Comparison of ENCODE assay signal across 20 cellular contexts in genomic region chr5:115686692-115687054, GRCh38.
A peak's percentile ranks its signal among the peaks of the same experiment; 100 is the strongest.
DNase-seq lines count a peak whose midpoint lies in the region; ATAC-seq, FAIRE-seq and TF ChIP-seq lines count a peak whose summit lies in the region.
"Had no signal": no experiment of that assay in that cellular context is flagged by ENCODE, and none has a peak within 500 bp of the region (broad histone marks: within the 10 kb centered on the region; RNA-seq: fewer than 3 reads in every experiment).

No MANE protein-coding gene starts in this region.

- no peak for ATAC-seq in activated T-cell treated with anti-CD3 and anti-CD28 coated beads, Interleukin-2, amount 50 U/mL, for 72 hours (replicated peaks in 1 of 2)
- ATAC-seq: activated CD8-positive, alpha-beta T cell treated with anti-CD3 and anti-CD28 coated beads for 36 hours; activated naive CD8-positive, alpha-beta T cell treated with anti-CD3 and anti-CD28 coated beads, Interleukin-2, amount 50 U/mL, for 24 hours; left lobe of liver; stimulated activated memory B cell treated with anti-CD40 and anti-IgM and Interleukin-4, amounts not matched to agents 10 μg/mL and 1 μg/mL and 100 μg/mL, for 72 hours had no signal

- no peak overlapping the region for H3K27ac Mint-ChIP-seq in astrocyte (ENCODE audit: unreplicated experiment)
- H3K27ac Mint-ChIP-seq in activated T-cell treated with anti-CD3 and anti-CD28 coated beads, Interleukin-2, amount 50 U/mL, for 72 hours, result no peak overlapping the region
- H3K27ac Mint-ChIP-seq: activated CD8-positive, alpha-beta T cell treated with anti-CD3 and anti-CD28 coated beads for 36 hours; activated naive CD8-positive, alpha-beta T cell treated with anti-CD3 and anti-CD28 coated beads, Interleukin-2, amount 50 U/mL, for 24 hours; stimulated activated memory B cell treated with anti-CD40 and anti-IgM and Interleukin-4, amounts not matched to agents 10 μg/mL and 1 μg/mL and 100 μg/mL, for 72 hours had no signal

- H4K20me1 ChIP-seq in GM23248 (ENCODE audit: insufficient read depth), result no peaks in the 10 kb centered on the region
- H4K20me1 ChIP-seq in astrocyte (ENCODE audit: insufficient read depth, low read length), result no peaks in the 10 kb centered on the region

- peak; percentile 64 for FAIRE-seq in astrocyte (lab: Jason Lieb, UNC)
- FAIRE-seq in small intestine (lab: Jason Lieb, UNC), result no peak

- H3K9me3 ChIP-seq in GM23248 (ENCODE audit: low read depth) (no peaks in the 10 kb centered on the region), astrocyte (ENCODE audit: insufficient read depth, low read depth, low read length) (no peaks in the 10 kb centered on the region), small intestine (ENCODE audit: control insufficient read depth, low read depth) (no peaks in the 10 kb centered on the region)
- H3K9me3 ChIP-seq: Peyer's patch, upper lobe of left lung had no signal

- H3K4me2 ChIP-seq in GM23248 (ENCODE audit: unreplicated experiment) (no peak overlapping the region), astrocyte (ENCODE audit: low read length) (peak overlapping the region; percentile 19)
- H3K4me2 ChIP-seq: smooth muscle cell had no signal

- CTCF ChIA-PET in AG04449 (lab: Yijun Ruan, JAX), result no interaction called here

- H3K27me3 Mint-ChIP-seq in astrocyte (ENCODE audit: low read depth, unreplicated experiment), result no peaks in the 10 kb centered on the region
- H3K27me3 Mint-ChIP-seq in activated T-cell treated with anti-CD3 and anti-CD28 coated beads, Interleukin-2, amount 50 U/mL, for 72 hours (ENCODE audit: low read depth), result peaks cover 74% of the 10 kb centered on the region

- H3K27me3 ChIP-seq in GM23248 (replicated peaks; ENCODE audit: insufficient read depth) (no peaks in the 10 kb centered on the region), astrocyte (ENCODE audit: insufficient read depth, low read length) (no peaks in the 10 kb centered on the region), small intestine (ENCODE audit: control insufficient read depth in 2 of 2, insufficient read depth in 2 of 2, low read length in 2 of 2) (no peaks in the 10 kb centered on the region)
- H3K27me3 ChIP-seq: Peyer's patch, upper lobe of left lung had no signal

- H3K36me3 ChIP-seq in GM23248 (ENCODE audit: low read depth) (no peaks in the 10 kb centered on the region), astrocyte (ENCODE audit: insufficient read depth, low read length) (no peaks in the 10 kb centered on the region), small intestine (ENCODE audit: control insufficient read depth in 2 of 2, insufficient read depth in 2 of 2, low read length in 2 of 2) (no peaks in the 10 kb centered on the region)
- H3K36me3 ChIP-seq: Peyer's patch, upper lobe of left lung had no signal

- H3K4me1 Mint-ChIP-seq in astrocyte (ENCODE audit: low read depth, unreplicated experiment), result peaks cover 12% of the 10 kb centered on the region
- no peaks in the 10 kb centered on the region for H3K4me1 Mint-ChIP-seq in activated T-cell treated with anti-CD3 and anti-CD28 coated beads, Interleukin-2, amount 50 U/mL, for 72 hours (ENCODE audit: low read depth)
- H3K4me1 Mint-ChIP-seq: activated naive CD8-positive, alpha-beta T cell treated with anti-CD3 and anti-CD28 coated beads, Interleukin-2, amount 50 U/mL, for 24 hours; stimulated activated memory B cell treated with anti-CD40 and anti-IgM and Interleukin-4, amounts not matched to agents 10 μg/mL and 1 μg/mL and 100 μg/mL, for 72 hours had no signal

- POLR2A ChIA-PET in AG04449 (lab: Yijun Ruan, JAX), result no interaction called here

- H3K79me2 ChIP-seq in GM23248 (ENCODE audit: insufficient read depth) (no peaks in the 10 kb centered on the region), astrocyte (ENCODE audit: insufficient read depth, low read length) (no peaks in the 10 kb centered on the region)

- H3K4me1 ChIP-seq in GM23248 (ENCODE audit: insufficient read depth), result 0 out of 2 replicates have a peak, but pooled peaks cover 9% of the 10 kb centered on the region
- peaks cover 8% of the 10 kb centered on the region for H3K4me1 ChIP-seq in astrocyte (ENCODE audit: insufficient read depth, low read length)
- H3K4me1 ChIP-seq in small intestine (ENCODE audit: control insufficient read depth in 2 of 2, insufficient read depth in 1 of 2, low read depth in 1 of 2, low read length in 1 of 2), result no peaks in the 10 kb centered on the region
- H3K4me1 ChIP-seq: Peyer's patch, upper lobe of left lung had no signal

- no peak overlapping the region for H2AFZ ChIP-seq in GM23248
- H2AFZ ChIP-seq in astrocyte (ENCODE audit: low read depth, low read length), result no peak overlapping the region

- no peak overlapping the region for H3K4me3 Mint-ChIP-seq in astrocyte (ENCODE audit: unreplicated experiment)
- no peak overlapping the region for H3K4me3 Mint-ChIP-seq in activated T-cell treated with anti-CD3 and anti-CD28 coated beads, Interleukin-2, amount 50 U/mL, for 72 hours
- H3K4me3 Mint-ChIP-seq: activated CD8-positive, alpha-beta T cell treated with anti-CD3 and anti-CD28 coated beads for 36 hours; activated naive CD8-positive, alpha-beta T cell treated with anti-CD3 and anti-CD28 coated beads, Interleukin-2, amount 50 U/mL, for 24 hours; stimulated activated memory B cell treated with anti-CD40 and anti-IgM and Interleukin-4, amounts not matched to agents 10 μg/mL and 1 μg/mL and 100 μg/mL, for 72 hours had no signal

- DNase-seq in AG04449 (ENCODE audit: low read depth, low spot score) (peak; percentile 14), GM23248 (peak; percentile 59), astrocyte (ENCODE audit: low read depth) (peak; percentile 73), kidney tubule cell (ENCODE audit: low spot score) (peak; percentile 47), small intestine (no peak), inferior parietal cortex (ENCODE audit: extremely low spot score) (no peak)
- no peak for DNase-seq in stimulated activated CD4-positive, alpha-beta T cell treated with anti-CD3 and anti-CD28 coated beads, Interleukin-15, amount 100 ng/mL, for 24 hours
- DNase-seq in activated T-cell treated with anti-CD3 and anti-CD28 coated beads, Interleukin-2, amount 50 U/mL, for 72 hours, result no peak
- DNase-seq: activated CD8-positive, alpha-beta T cell treated with anti-CD3 and anti-CD28 coated beads for 36 hours; activated naive CD8-positive, alpha-beta T cell treated with anti-CD3 and anti-CD28 coated beads, Interleukin-2, amount 50 U/mL, for 24 hours; Calu3; erythroblast; NCI-H774; occipital lobe; Peyer's patch; upper lobe of left lung had no signal

- WGBS in GM23248 (ENCODE audit: low coverage in 1 of 2, low lambda C conversion rate in 2 of 2, missing lambda C conversion rate in 2 of 2), 2 experiments, result 54 to 55% methylated on average over 2 of the region's 2 CpGs
- 83 to 92% (median 83%) methylated on average over 2 of the region's 2 CpGs for WGBS in small intestine, 3 donors

- peaks cover 2% of the 10 kb centered on the region for H3K9me3 Mint-ChIP-seq in astrocyte (ENCODE audit: unreplicated experiment)
- H3K9me3 Mint-ChIP-seq in activated T-cell treated with anti-CD3 and anti-CD28 coated beads, Interleukin-2, amount 50 U/mL, for 72 hours, result no peaks in the 10 kb centered on the region
- H3K9me3 Mint-ChIP-seq: activated CD8-positive, alpha-beta T cell treated with anti-CD3 and anti-CD28 coated beads for 36 hours; activated naive CD8-positive, alpha-beta T cell treated with anti-CD3 and anti-CD28 coated beads, Interleukin-2, amount 50 U/mL, for 24 hours had no signal

- no peaks in the 10 kb centered on the region for H3K9me2 ChIP-seq in GM23248 (ENCODE audit: insufficient read depth)

- no peak overlapping the region for H3K27ac ChIP-seq in GM23248
- no peak overlapping the region for H3K27ac ChIP-seq in astrocyte (ENCODE audit: low read depth, low read length)
- no peak overlapping the region for H3K27ac ChIP-seq in small intestine (ENCODE audit: low read depth in 1 of 2, low read length in 1 of 2)
- H3K27ac ChIP-seq: Peyer's patch, upper lobe of left lung had no signal

- TF ChIP-seq CTCF in AG04449 (IDR thresholded peaks at IDR 0.05; ENCODE audit: insufficient read depth, low read length, missing control alignments) (no peak), astrocyte (IDR thresholded peaks at IDR 0.05; ENCODE audit: insufficient read depth, low read depth, low read length) (no peak)

- H3K9ac ChIP-seq in GM23248 (no peak overlapping the region), astrocyte (ENCODE audit: low read length) (no peak overlapping the region)

- H3K4me3 ChIP-seq in AG04449 (ENCODE audit: low read depth, low read length) (no peak overlapping the region), GM23248 (no peak overlapping the region), astrocyte (ENCODE audit: insufficient read depth, low read depth, low read length) (no peak overlapping the region), small intestine (ENCODE audit: low read depth in 1 of 2, low read length in 2 of 2) (no peak overlapping the region)
- H3K4me3 ChIP-seq: coronary artery, Peyer's patch, smooth muscle cell, upper lobe of left lung had no signal

- no peaks in the 10 kb centered on the region for H3F3A ChIP-seq in GM23248 (ENCODE audit: insufficient read depth)

- H3K36me3 Mint-ChIP-seq in astrocyte (ENCODE audit: low read depth, unreplicated experiment), result no peaks in the 10 kb centered on the region
- H3K36me3 Mint-ChIP-seq in activated T-cell treated with anti-CD3 and anti-CD28 coated beads, Interleukin-2, amount 50 U/mL, for 72 hours (ENCODE audit: insufficient read depth in 2 of 2), result peaks cover 0 to 1% of the 10 kb centered on the region in 2 donors
- H3K36me3 Mint-ChIP-seq: stimulated activated memory B cell treated with anti-CD40 and anti-IgM and Interleukin-4, amounts not matched to agents 10 μg/mL and 1 μg/mL and 100 μg/mL, for 72 hours had no signal

- in situ Hi-C loops in GM23248 (cut with MboI), result no loop called here

Comparison
In these comparisons a context has a peak if more than half of its experiments do, and no peak if none do; other contexts are left out.
1. DNase-seq: peak in AG04449 (single experiment), GM23248 (single experiment), astrocyte (single experiment) and kidney tubule cell (single experiment); none in small intestine (single experiment), inferior parietal cortex (single experiment), stimulated activated CD4-positive, alpha-beta T cell treated with anti-CD3 and anti-CD28 coated beads, Interleukin-15, amount 100 ng/mL, for 24 hours (single experiment) and activated T-cell treated with anti-CD3 and anti-CD28 coated beads, Interleukin-2, amount 50 U/mL, for 72 hours (0 of 2).